Comparison of ENCODE assay signal across 1 cellular context in the genomic region with DNA sequence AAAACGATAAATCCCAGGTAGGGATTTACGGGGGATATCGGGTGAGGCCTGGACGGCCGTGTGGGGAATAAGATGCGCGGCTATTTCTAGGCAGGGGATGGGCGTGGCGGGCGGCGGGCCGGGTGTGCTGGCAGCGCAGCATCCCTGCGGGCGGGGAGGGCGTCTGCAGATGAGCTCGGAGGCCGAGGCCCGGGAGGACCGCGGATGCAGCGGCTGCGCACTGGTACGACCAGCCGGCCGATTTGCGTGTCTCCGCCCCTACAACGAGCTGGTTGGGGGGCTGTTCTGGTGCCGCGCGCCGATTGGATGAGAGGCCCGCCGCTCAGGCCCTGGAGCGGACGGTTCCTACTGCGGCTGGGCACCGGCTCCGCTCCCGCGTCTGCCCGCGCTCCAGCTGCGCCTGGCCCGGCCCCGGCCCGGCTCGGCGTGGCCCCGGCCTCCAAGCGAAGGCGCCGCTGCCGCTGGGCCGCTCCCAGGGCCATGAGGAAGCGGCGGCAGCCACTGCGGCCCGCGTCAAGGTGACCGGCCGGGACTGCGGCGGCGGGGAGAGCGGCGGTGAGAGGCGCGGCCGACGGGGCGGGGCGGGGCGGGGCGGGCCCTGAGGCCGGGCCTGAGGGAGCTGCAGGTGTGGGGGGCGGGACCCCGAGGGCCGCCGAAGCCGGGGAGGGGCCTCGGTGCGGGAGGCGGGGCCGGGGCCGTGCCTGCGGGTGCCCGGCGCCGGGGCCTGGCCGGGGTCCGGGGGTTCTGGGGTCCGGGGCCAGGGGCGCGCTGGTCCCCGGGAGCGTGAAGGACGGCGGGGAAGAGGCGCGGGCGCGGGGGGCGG.
A peak's percentile ranks its signal among the peaks of the same experiment; 100 is the strongest.
TF ChIP-seq lines count a peak whose summit lies in the region.

A gene with protein sequence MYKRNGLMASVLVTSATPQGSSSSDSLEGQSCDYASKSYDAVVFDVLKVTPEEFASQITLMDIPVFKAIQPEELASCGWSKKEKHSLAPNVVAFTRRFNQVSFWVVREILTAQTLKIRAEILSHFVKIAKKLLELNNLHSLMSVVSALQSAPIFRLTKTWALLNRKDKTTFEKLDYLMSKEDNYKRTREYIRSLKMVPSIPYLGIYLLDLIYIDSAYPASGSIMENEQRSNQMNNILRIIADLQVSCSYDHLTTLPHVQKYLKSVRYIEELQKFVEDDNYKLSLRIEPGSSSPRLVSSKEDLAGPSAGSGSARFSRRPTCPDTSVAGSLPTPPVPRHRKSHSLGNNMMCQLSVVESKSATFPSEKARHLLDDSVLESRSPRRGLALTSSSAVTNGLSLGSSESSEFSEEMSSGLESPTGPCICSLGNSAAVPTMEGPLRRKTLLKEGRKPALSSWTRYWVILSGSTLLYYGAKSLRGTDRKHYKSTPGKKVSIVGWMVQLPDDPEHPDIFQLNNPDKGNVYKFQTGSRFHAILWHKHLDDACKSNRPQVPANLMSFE (plus strand): TSS at position 325 of the 823 bp plus-strand sequence. CDS start 47,508 bp downstream, outside the sequence.

TF ChIP-seq in K562, 482 proteins besides CTCF, POLR2A, EP300 and RAD21 (continued from another document and continues in another):
- TF ChIP-seq, protein P1, sequence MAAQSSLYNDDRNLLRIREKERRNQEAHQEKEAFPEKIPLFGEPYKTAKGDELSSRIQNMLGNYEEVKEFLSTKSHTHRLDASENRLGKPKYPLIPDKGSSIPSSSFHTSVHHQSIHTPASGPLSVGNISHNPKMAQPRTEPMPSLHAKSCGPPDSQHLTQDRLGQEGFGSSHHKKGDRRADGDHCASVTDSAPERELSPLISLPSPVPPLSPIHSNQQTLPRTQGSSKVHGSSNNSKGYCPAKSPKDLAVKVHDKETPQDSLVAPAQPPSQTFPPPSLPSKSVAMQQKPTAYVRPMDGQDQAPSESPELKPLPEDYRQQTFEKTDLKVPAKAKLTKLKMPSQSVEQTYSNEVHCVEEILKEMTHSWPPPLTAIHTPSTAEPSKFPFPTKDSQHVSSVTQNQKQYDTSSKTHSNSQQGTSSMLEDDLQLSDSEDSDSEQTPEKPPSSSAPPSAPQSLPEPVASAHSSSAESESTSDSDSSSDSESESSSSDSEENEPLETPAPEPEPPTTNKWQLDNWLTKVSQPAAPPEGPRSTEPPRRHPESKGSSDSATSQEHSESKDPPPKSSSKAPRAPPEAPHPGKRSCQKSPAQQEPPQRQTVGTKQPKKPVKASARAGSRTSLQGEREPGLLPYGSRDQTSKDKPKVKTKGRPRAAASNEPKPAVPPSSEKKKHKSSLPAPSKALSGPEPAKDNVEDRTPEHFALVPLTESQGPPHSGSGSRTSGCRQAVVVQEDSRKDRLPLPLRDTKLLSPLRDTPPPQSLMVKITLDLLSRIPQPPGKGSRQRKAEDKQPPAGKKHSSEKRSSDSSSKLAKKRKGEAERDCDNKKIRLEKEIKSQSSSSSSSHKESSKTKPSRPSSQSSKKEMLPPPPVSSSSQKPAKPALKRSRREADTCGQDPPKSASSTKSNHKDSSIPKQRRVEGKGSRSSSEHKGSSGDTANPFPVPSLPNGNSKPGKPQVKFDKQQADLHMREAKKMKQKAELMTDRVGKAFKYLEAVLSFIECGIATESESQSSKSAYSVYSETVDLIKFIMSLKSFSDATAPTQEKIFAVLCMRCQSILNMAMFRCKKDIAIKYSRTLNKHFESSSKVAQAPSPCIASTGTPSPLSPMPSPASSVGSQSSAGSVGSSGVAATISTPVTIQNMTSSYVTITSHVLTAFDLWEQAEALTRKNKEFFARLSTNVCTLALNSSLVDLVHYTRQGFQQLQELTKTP (IDR thresholded peaks at IDR 0.05; ENCODE audit: low read depth in 1 of 2, partially characterized antibody in 2 of 2) = no peak
- TF ChIP-seq, protein P2, sequence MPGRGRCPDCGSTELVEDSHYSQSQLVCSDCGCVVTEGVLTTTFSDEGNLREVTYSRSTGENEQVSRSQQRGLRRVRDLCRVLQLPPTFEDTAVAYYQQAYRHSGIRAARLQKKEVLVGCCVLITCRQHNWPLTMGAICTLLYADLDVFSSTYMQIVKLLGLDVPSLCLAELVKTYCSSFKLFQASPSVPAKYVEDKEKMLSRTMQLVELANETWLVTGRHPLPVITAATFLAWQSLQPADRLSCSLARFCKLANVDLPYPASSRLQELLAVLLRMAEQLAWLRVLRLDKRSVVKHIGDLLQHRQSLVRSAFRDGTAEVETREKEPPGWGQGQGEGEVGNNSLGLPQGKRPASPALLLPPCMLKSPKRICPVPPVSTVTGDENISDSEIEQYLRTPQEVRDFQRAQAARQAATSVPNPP (IDR thresholded peaks at IDR 0.05; ENCODE audit: borderline replicate concordance, insufficient read depth, insufficient read length) = no peak
- TF ChIP-seq SMC3 (conservative IDR thresholded peaks at IDR 0.05; ENCODE audit: insufficient read depth, low read depth, low read length) (no peak), TEAD4 (IDR thresholded peaks at IDR 0.05; ENCODE audit: low read length) (no peak), TEAD4 (CRISPR knock-in tag; IDR thresholded peaks at IDR 0.05; ENCODE audit: borderline replicate concordance) (no peak), NFIC (IDR thresholded peaks at IDR 0.05) (no peak), PRMT5 (CRISPR knock-in tag; IDR thresholded peaks at IDR 0.05) (no peak), CSDE1 (IDR thresholded peaks at IDR 0.05) (no peak), DNMT1 (IDR thresholded peaks at IDR 0.05) (no peak), ZNF644 (tag; IDR thresholded peaks at IDR 0.05; ENCODE audit: low read depth) (no peak), YBX1 (IDR thresholded peaks at IDR 0.05) (no peak), ZNF224 (CRISPR knock-in tag; IDR thresholded peaks at IDR 0.05) (no peak), CBX2 (IDR thresholded peaks at IDR 0.05; ENCODE audit: insufficient read depth, low read length, poor library complexity, severe bottlenecking) (no peak), MEIS2 (IDR thresholded peaks at IDR 0.05; ENCODE audit: partially characterized antibody) (peak; percentile 42), E2F3 (CRISPR knock-in tag; IDR thresholded peaks at IDR 0.05) (no peak), HSF4 (CRISPR knock-in tag; IDR thresholded peaks at IDR 0.05; ENCODE audit: borderline replicate concordance) (no peak), BACH1 (tag; IDR thresholded peaks at IDR 0.05) (no peak), ZBTB8A (IDR thresholded peaks at IDR 0.05; ENCODE audit: partially characterized antibody) (no peak), ZNF133 (CRISPR knock-in tag; IDR thresholded peaks at IDR 0.05) (no peak), TGIF2 (CRISPR knock-in tag; IDR thresholded peaks at IDR 0.05) (no peak), PTRF (tag; IDR thresholded peaks at IDR 0.05) (no peak), CHD4 (IDR thresholded peaks at IDR 0.05; ENCODE audit: insufficient read depth, insufficient replicate concordance, low read depth, low read length, poor library complexity, severe bottlenecking) (no peak), XRCC5 (IDR thresholded peaks at IDR 0.05; ENCODE audit: low read depth, low read length) (no peak), CHD2 (IDR thresholded peaks at IDR 0.05; ENCODE audit: low read depth, low read length) (peak; percentile 69), PHB (CRISPR knock-in tag; IDR thresholded peaks at IDR 0.05) (no peak), ZC3H8 (IDR thresholded peaks at IDR 0.05) (no peak), THRAP3 (IDR thresholded peaks at IDR 0.05; ENCODE audit: borderline replicate concordance) (no peak), ZNF134 (CRISPR knock-in tag; conservative IDR thresholded peaks at IDR 0.05) (no peak), CXXC5 (CRISPR knock-in tag; IDR thresholded peaks at IDR 0.05) (peak; percentile 79)
- TF ChIP-seq, protein P3, sequence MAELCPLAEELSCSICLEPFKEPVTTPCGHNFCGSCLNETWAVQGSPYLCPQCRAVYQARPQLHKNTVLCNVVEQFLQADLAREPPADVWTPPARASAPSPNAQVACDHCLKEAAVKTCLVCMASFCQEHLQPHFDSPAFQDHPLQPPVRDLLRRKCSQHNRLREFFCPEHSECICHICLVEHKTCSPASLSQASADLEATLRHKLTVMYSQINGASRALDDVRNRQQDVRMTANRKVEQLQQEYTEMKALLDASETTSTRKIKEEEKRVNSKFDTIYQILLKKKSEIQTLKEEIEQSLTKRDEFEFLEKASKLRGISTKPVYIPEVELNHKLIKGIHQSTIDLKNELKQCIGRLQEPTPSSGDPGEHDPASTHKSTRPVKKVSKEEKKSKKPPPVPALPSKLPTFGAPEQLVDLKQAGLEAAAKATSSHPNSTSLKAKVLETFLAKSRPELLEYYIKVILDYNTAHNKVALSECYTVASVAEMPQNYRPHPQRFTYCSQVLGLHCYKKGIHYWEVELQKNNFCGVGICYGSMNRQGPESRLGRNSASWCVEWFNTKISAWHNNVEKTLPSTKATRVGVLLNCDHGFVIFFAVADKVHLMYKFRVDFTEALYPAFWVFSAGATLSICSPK (IDR thresholded peaks at IDR 0.05; ENCODE audit: borderline replicate concordance) = no peak
- TF ChIP-seq, protein P4, sequence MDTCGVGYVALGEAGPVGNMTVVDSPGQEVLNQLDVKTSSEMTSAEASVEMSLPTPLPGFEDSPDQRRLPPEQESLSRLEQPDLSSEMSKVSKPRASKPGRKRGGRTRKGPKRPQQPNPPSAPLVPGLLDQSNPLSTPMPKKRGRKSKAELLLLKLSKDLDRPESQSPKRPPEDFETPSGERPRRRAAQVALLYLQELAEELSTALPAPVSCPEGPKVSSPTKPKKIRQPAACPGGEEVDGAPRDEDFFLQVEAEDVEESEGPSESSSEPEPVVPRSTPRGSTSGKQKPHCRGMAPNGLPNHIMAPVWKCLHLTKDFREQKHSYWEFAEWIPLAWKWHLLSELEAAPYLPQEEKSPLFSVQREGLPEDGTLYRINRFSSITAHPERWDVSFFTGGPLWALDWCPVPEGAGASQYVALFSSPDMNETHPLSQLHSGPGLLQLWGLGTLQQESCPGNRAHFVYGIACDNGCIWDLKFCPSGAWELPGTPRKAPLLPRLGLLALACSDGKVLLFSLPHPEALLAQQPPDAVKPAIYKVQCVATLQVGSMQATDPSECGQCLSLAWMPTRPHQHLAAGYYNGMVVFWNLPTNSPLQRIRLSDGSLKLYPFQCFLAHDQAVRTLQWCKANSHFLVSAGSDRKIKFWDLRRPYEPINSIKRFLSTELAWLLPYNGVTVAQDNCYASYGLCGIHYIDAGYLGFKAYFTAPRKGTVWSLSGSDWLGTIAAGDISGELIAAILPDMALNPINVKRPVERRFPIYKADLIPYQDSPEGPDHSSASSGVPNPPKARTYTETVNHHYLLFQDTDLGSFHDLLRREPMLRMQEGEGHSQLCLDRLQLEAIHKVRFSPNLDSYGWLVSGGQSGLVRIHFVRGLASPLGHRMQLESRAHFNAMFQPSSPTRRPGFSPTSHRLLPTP (IDR thresholded peaks at IDR 0.05; ENCODE audit: borderline replicate concordance, extremely low read depth, insufficient read length) = no peak
- TF ChIP-seq, protein P5, sequence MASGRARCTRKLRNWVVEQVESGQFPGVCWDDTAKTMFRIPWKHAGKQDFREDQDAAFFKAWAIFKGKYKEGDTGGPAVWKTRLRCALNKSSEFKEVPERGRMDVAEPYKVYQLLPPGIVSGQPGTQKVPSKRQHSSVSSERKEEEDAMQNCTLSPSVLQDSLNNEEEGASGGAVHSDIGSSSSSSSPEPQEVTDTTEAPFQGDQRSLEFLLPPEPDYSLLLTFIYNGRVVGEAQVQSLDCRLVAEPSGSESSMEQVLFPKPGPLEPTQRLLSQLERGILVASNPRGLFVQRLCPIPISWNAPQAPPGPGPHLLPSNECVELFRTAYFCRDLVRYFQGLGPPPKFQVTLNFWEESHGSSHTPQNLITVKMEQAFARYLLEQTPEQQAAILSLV (tag; IDR thresholded peaks at IDR 0.05) = no peak
- TF ChIP-seq, protein P6, sequence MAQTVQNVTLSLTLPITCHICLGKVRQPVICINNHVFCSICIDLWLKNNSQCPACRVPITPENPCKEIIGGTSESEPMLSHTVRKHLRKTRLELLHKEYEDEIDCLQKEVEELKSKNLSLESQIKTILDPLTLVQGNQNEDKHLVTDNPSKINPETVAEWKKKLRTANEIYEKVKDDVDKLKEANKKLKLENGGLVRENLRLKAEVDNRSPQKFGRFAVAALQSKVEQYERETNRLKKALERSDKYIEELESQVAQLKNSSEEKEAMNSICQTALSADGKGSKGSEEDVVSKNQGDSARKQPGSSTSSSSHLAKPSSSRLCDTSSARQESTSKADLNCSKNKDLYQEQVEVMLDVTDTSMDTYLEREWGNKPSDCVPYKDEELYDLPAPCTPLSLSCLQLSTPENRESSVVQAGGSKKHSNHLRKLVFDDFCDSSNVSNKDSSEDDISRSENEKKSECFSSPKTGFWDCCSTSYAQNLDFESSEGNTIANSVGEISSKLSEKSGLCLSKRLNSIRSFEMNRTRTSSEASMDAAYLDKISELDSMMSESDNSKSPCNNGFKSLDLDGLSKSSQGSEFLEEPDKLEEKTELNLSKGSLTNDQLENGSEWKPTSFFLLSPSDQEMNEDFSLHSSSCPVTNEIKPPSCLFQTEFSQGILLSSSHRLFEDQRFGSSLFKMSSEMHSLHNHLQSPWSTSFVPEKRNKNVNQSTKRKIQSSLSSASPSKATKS (CRISPR knock-in tag; IDR thresholded peaks at IDR 0.05) = no peak
- TF ChIP-seq, protein P7, sequence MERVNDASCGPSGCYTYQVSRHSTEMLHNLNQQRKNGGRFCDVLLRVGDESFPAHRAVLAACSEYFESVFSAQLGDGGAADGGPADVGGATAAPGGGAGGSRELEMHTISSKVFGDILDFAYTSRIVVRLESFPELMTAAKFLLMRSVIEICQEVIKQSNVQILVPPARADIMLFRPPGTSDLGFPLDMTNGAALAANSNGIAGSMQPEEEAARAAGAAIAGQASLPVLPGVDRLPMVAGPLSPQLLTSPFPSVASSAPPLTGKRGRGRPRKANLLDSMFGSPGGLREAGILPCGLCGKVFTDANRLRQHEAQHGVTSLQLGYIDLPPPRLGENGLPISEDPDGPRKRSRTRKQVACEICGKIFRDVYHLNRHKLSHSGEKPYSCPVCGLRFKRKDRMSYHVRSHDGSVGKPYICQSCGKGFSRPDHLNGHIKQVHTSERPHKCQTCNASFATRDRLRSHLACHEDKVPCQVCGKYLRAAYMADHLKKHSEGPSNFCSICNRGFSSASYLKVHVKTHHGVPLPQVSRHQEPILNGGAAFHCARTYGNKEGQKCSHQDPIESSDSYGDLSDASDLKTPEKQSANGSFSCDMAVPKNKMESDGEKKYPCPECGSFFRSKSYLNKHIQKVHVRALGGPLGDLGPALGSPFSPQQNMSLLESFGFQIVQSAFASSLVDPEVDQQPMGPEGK (CRISPR knock-in tag; IDR thresholded peaks at IDR 0.05; ENCODE audit: borderline replicate concordance) = no peak
- TF ChIP-seq, protein P8, sequence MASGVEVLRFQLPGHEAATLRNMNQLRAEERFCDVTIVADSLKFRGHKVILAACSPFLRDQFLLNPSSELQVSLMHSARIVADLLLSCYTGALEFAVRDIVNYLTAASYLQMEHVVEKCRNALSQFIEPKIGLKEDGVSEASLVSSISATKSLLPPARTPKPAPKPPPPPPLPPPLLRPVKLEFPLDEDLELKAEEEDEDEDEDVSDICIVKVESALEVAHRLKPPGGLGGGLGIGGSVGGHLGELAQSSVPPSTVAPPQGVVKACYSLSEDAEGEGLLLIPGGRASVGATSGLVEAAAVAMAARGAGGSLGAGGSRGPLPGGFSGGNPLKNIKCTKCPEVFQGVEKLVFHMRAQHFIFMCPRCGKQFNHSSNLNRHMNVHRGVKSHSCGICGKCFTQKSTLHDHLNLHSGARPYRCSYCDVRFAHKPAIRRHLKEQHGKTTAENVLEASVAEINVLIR (CRISPR knock-in tag; IDR thresholded peaks at IDR 0.05) = no peak
- TF ChIP-seq, protein P9, sequence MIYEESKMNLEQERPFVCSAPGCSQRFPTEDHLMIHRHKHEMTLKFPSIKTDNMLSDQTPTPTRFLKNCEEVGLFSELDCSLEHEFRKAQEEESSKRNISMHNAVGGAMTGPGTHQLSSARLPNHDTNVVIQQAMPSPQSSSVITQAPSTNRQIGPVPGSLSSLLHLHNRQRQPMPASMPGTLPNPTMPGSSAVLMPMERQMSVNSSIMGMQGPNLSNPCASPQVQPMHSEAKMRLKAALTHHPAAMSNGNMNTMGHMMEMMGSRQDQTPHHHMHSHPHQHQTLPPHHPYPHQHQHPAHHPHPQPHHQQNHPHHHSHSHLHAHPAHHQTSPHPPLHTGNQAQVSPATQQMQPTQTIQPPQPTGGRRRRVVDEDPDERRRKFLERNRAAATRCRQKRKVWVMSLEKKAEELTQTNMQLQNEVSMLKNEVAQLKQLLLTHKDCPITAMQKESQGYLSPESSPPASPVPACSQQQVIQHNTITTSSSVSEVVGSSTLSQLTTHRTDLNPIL (CRISPR knock-in tag; IDR thresholded peaks at IDR 0.05) = no peak
